8 cellular contexts compared by ENCODE assay signal in genomic region chr2:75646583-75647425, GRCh38. TPM values are rescaled to one million over a fixed set of nuclear protein-coding genes. Genes with fewer than 3 reads are reported as not detected.
DNase-seq lines count a peak whose midpoint lies in the region; ATAC-seq and TF ChIP-seq lines count a peak whose summit lies in the region.

TSS of gene MRPL19 (plus strand) at chr2:75646783. CDS start at chr2:75646808, 25 bp downstream.

- H3K27ac Mint-ChIP-seq in Caco-2 (ENCODE audit: unreplicated experiment) = peak within 1 kb of the TSS; percentile 86

- peaks cover 32% of the 10 kb centered on the region for H3K36me3 Mint-ChIP-seq in Caco-2 (ENCODE audit: insufficient read depth, unreplicated experiment)

- no peaks in the 10 kb centered on the region for H3K9me3 Mint-ChIP-seq in Caco-2 (ENCODE audit: unreplicated experiment)

- no TSS peak for BruUV-seq in Caco-2 (replicated peaks; lab: Mats Ljungman, UMichigan)

- H3K4ac ChIP-seq in mesendoderm (ENCODE audit: low read depth, low read length) = peak within 1 kb of the TSS; percentile 92

- H2AK5ac ChIP-seq in mesendoderm (ENCODE audit: low read length) = peak within 1 kb of the TSS; percentile 16

- peak within 1 kb of the TSS; percentile 78 for H3K18ac ChIP-seq in mesendoderm (ENCODE audit: low read length)

- H3K23ac ChIP-seq in mesendoderm (ENCODE audit: low read length) = peak within 1 kb of the TSS; percentile 81

- H4K5ac ChIP-seq in mesendoderm (ENCODE audit: low read length) = peak within 1 kb of the TSS; percentile 68

- H3K4me1 ChIP-seq in Caco-2 = peaks cover 4% of the 10 kb centered on the region; the same call in 1 of the 2 replicates
- H3K4me1 ChIP-seq in NT2/D1 (ENCODE audit: insufficient read depth, insufficient read length) = no peaks in the 10 kb centered on the region
- H3K4me1 ChIP-seq in endocrine pancreas (ENCODE audit: control insufficient read depth, insufficient read depth, low read length) = no peaks in the 10 kb centered on the region
- H3K4me1 ChIP-seq in mesendoderm (ENCODE audit: control insufficient read depth, low read depth, low read length) = no peaks in the 10 kb centered on the region

- H2BK120ac ChIP-seq in mesendoderm (ENCODE audit: low read depth, low read length) = no peak within 1 kb of the TSS

- peak within 1 kb of the TSS; percentile 76 for H3K4me3 Mint-ChIP-seq in Caco-2 (ENCODE audit: unreplicated experiment)

- H3K79me1 ChIP-seq in mesendoderm (ENCODE audit: low read length) = peaks cover 4% of the 10 kb centered on the region

- CTCF ChIA-PET in Caco-2 (lab: Charles Lee) = interaction anchor here (0.7 to 1.1 kb wide), 3 partner anchors 19 to 30 kb away, joined by 3 to 7 read pairs (median 5); no protein-coding TSS in a partner anchor

- no peak within 1 kb of the TSS for H2BK15ac ChIP-seq in mesendoderm (replicated peaks; ENCODE audit: low read depth)

- ATAC-seq in GM21367 (IDR thresholded peaks at IDR 0.05; ENCODE audit: unreplicated experiment) = peak; percentile 94

- H2BK5ac ChIP-seq in mesendoderm (ENCODE audit: low read length) = peak within 1 kb of the TSS; percentile 23

- intact Hi-C loops in Caco-2 (cut with micrococcal nuclease; ENCODE audit: unreplicated experiment) = loop anchor here (2.0 kb wide), 1 partner anchor 64 kb away; the partner anchor contains the start of gene GCFC2

- peaks cover 3% of the 10 kb centered on the region; the same call in 1 of the 2 replicates for H3K36me3 ChIP-seq in Caco-2 (ENCODE audit: control insufficient read depth, insufficient read depth, low read length)
- H3K36me3 ChIP-seq in NT2/D1 (ENCODE audit: insufficient read depth, insufficient read length, low read length) = peaks cover 29% of the 10 kb centered on the region
- peaks cover 2% of the 10 kb centered on the region for H3K36me3 ChIP-seq in endocrine pancreas (ENCODE audit: control insufficient read depth, insufficient read depth, low read length)
- H3K36me3 ChIP-seq in mesendoderm (ENCODE audit: control insufficient read depth, insufficient read depth, low read length) = peaks cover 4% of the 10 kb centered on the region

- H3K4me1 Mint-ChIP-seq in Caco-2 (ENCODE audit: low read depth, unreplicated experiment) = peaks cover 6% of the 10 kb centered on the region

- H3K56ac ChIP-seq in mesendoderm (ENCODE audit: low read length) = peak within 1 kb of the TSS; percentile 95

- H3K4me3 ChIP-seq in Caco-2 (ENCODE audit: low read depth, low read length) (peak within 1 kb of the TSS; percentile 83), NT2/D1 (ENCODE audit: insufficient read length, low read depth) (peak within 1 kb of the TSS; percentile 88), endocrine pancreas (ENCODE audit: control insufficient read depth, insufficient read depth, low read length) (peak within 1 kb of the TSS; percentile 91), mesendoderm (ENCODE audit: low read length) (peak within 1 kb of the TSS; percentile 81)

- H3K9ac ChIP-seq in NT2/D1 (ENCODE audit: insufficient read length, low read depth) (peak within 1 kb of the TSS; percentile 90), endocrine pancreas (ENCODE audit: control insufficient read depth, insufficient read depth, low read length) (peak within 1 kb of the TSS; percentile 90), mesendoderm (ENCODE audit: low read length) (peak within 1 kb of the TSS; percentile 91)

- DNase-seq in Caco-2 = peak; percentile 90 to 91
- DNase-seq in HT1080 (ENCODE audit: low read depth) = peak; percentile 84
- DNase-seq in NT2/D1 (ENCODE audit: low read depth, low spot score) = peak; percentile 78
- DNase-seq in activated CD8-positive, alpha-beta memory T cell treated with anti-CD3 and anti-CD28 coated beads for 48 hours (ENCODE audit: low read depth in 2 of 3, low spot score in 2 of 3) = peak; percentile 33 to 52 (median 42)
- DNase-seq in mesendoderm = peak; percentile 98
- peak; percentile 41 for DNase-seq in stimulated activated CD8-positive, alpha-beta memory T cell treated with anti-CD3 and anti-CD28 coated beads, Interleukin-12 subunit alpha, Interleukin-12 subunit beta, amount 100 ng/mL, for 4 hours (ENCODE audit: low read depth)

- POLR2A ChIA-PET in Caco-2 (lab: Charles Lee) = interaction anchor here (2.0 kb wide), 1 partner anchor 64 kb away, joined by 4 read pairs; the partner anchor contains the start of gene GCFC2

- H3K27me3 Mint-ChIP-seq in Caco-2 (ENCODE audit: insufficient read depth, unreplicated experiment) = no peaks in the 10 kb centered on the region

- H3K27ac ChIP-seq in mesendoderm (ENCODE audit: low read depth, low read length) = no peak within 1 kb of the TSS

- no CpG with 5 or more reads among the region's 60 CpGs for WGBS in mesendoderm (ENCODE audit: extremely low coverage, insufficient coverage, low lambda C conversion rate)

- peaks cover 4% of the 10 kb centered on the region for H3K79me2 ChIP-seq in mesendoderm (ENCODE audit: control insufficient read depth, insufficient read depth, low read length)

- H3K9me3 ChIP-seq in Caco-2 = no peaks in the 10 kb centered on the region
- no peaks in the 10 kb centered on the region for H3K9me3 ChIP-seq in NT2/D1 (ENCODE audit: insufficient read depth, low read length)
- no peaks in the 10 kb centered on the region for H3K9me3 ChIP-seq in endocrine pancreas (ENCODE audit: control insufficient read depth, low read length)

- H4K8ac ChIP-seq in mesendoderm (ENCODE audit: low read depth, low read length) = peak within 1 kb of the TSS; percentile 84

- peak within 1 kb of the TSS; percentile 65 for H3K4me2 ChIP-seq in mesendoderm (ENCODE audit: low read length)

- TF ChIP-seq CTCF in Caco-2 (IDR thresholded peaks at IDR 0.05; ENCODE audit: insufficient read depth in 1 of 2, low read depth in 1 of 2, low read length in 1 of 2, severe bottlenecking in 1 of 2, unreplicated experiment in 1 of 2) = no peak

- H3K27me3 ChIP-seq in Caco-2 (replicated peaks; ENCODE audit: control insufficient read depth, insufficient read depth, low read length) (no peaks in the 10 kb centered on the region), NT2/D1 (ENCODE audit: insufficient read depth, insufficient read length) (no peaks in the 10 kb centered on the region), endocrine pancreas (ENCODE audit: control insufficient read depth, insufficient read depth, low read length) (no peaks in the 10 kb centered on the region), mesendoderm (ENCODE audit: insufficient read depth, low read length, poor library complexity) (no peaks in the 10 kb centered on the region)

RNA-seq across cellular contexts. Expression of gene MRPL19, which starts in this region (rescaled TPM):
- 57.8 and 64.8 TPM in 2 replicates for total RNA-seq in Caco-2 (2022)
- total RNA-seq in HT1080 (2014; rRNA removed; shearing (Covaris generic)) = 80.5 and 119 TPM in 2 replicates
- 67.1 and 67.8 TPM in 2 replicates for polyA plus RNA-seq in HT1080 (2015; cell fraction: cytosol; rRNA removed)
- polyA plus RNA-seq in HT1080 (2015; cell fraction: nucleus; rRNA removed) = 39.2 and 41.4 TPM in 2 replicates
- 44.0 TPM for polyA plus RNA-seq in mesendoderm (2013, experiment 1 of 2)
- 41.8 TPM for polyA plus RNA-seq in mesendoderm (2013, experiment 2 of 2)

Comparison
In these comparisons a context has a peak if more than half of its experiments do, and no peak if none do; other contexts are left out.
1. DNase-seq: peak in every context shown above with its lines; median percentile 98 in mesendoderm; 90 in Caco-2; 84 in HT1080; 78 in NT2/D1; 42 in activated CD8-positive, alpha-beta memory T cell treated with anti-CD3 and anti-CD28 coated beads for 48 hours; 41 in stimulated activated CD8-positive, alpha-beta memory T cell treated with anti-CD3 and anti-CD28 coated beads, Interleukin-12 subunit alpha, Interleukin-12 subunit beta, amount 100 ng/mL, for 4 hours.